ENCODE assay signal across 8 cellular contexts in genomic region chr7:122143376-122143750, GRCh38. TPM values are rescaled to one million over a fixed set of nuclear protein-coding genes. Genes with fewer than 3 reads are reported as not detected.
DNase-seq lines count a peak whose midpoint lies in the region; ATAC-seq and TF ChIP-seq lines count a peak whose summit lies in the region.

No MANE protein-coding gene starts in this region.

- no peak overlapping the region for H3K27ac Mint-ChIP-seq in CD8-positive, alpha-beta T cell
- peak overlapping the region; percentile 51 for H3K27ac Mint-ChIP-seq in activated CD4-positive, alpha-beta T cell treated with anti-CD3 and anti-CD28 coated beads, Interleukin-2, amount 10 ng/mL, durations not matched to agents 7 days and 5 days
- H3K27ac Mint-ChIP-seq in naive thymus-derived CD4-positive, alpha-beta T cell = peak overlapping the region in 6 of 9 donors; percentile 30 to 85 (median 65)

- POLR2A ChIA-PET in CD8-positive, alpha-beta T cell (lab: Charles Lee) = no interaction called here
- POLR2A ChIA-PET in activated CD4-positive, alpha-beta T cell treated with anti-CD3 and anti-CD28 coated beads, Interleukin-2, amount 10 ng/mL, durations not matched to agents 7 days and 5 days (lab: Charles Lee) = no interaction called here
- POLR2A ChIA-PET in naive thymus-derived CD4-positive, alpha-beta T cell (lab: Charles Lee) = no interaction called here

- no peaks in the 10 kb centered on the region for H3K9me3 ChIP-seq in CD8-positive, alpha-beta T cell (ENCODE audit: low read length)
- no peaks in the 10 kb centered on the region for H3K9me3 ChIP-seq in naive thymus-derived CD4-positive, alpha-beta T cell (ENCODE audit: control insufficient read depth in 2 of 3, low read length in 3 of 3)

- peak overlapping the region; percentile 48 for H3K27ac ChIP-seq in CD8-positive, alpha-beta T cell (ENCODE audit: low read depth, low read length)
- H3K27ac ChIP-seq in naive thymus-derived CD4-positive, alpha-beta T cell (ENCODE audit: low read depth, low read length) = peak overlapping the region; percentile 63

- H3K36me3 ChIP-seq in CD8-positive, alpha-beta T cell (ENCODE audit: insufficient read depth, low read length) = no peaks in the 10 kb centered on the region
- H3K36me3 ChIP-seq in naive thymus-derived CD4-positive, alpha-beta T cell (ENCODE audit: control insufficient read depth in 2 of 3, insufficient read depth in 3 of 3, low read length in 3 of 3) = no peaks in the 10 kb centered on the region

- H3K4me3 ChIP-seq in CD8-positive, alpha-beta T cell (ENCODE audit: low read depth, low read length) = peak overlapping the region; percentile 70
- H3K4me3 ChIP-seq in HFF-Myc (replicated peaks; ENCODE audit: low read depth, low read length) = peak overlapping the region; percentile 76
- H3K4me3 ChIP-seq in naive thymus-derived CD4-positive, alpha-beta T cell (ENCODE audit: low read length) = peak overlapping the region; percentile 76

- H3K4me3 Mint-ChIP-seq in CD8-positive, alpha-beta T cell = peak overlapping the region; percentile 83
- peak overlapping the region; percentile 86 for H3K4me3 Mint-ChIP-seq in activated CD4-positive, alpha-beta T cell treated with anti-CD3 and anti-CD28 coated beads, Interleukin-2, amount 10 ng/mL, durations not matched to agents 7 days and 5 days
- peak overlapping the region; percentile 85 to 99 (median 97) for H3K4me3 Mint-ChIP-seq in naive thymus-derived CD4-positive, alpha-beta T cell

- H3K36me3 Mint-ChIP-seq in CD8-positive, alpha-beta T cell = no peaks in the 10 kb centered on the region
- H3K36me3 Mint-ChIP-seq in activated CD4-positive, alpha-beta T cell treated with anti-CD3 and anti-CD28 coated beads, Interleukin-2, amount 10 ng/mL, durations not matched to agents 7 days and 5 days (ENCODE audit: low read depth) = no peaks in the 10 kb centered on the region
- peaks cover 0 to 3% (median 0%) of the 10 kb centered on the region in 5 donors for H3K36me3 Mint-ChIP-seq in naive thymus-derived CD4-positive, alpha-beta T cell

- no peaks in the 10 kb centered on the region for H3K9me3 Mint-ChIP-seq in CD8-positive, alpha-beta T cell
- no peaks in the 10 kb centered on the region for H3K9me3 Mint-ChIP-seq in activated CD4-positive, alpha-beta T cell treated with anti-CD3 and anti-CD28 coated beads, Interleukin-2, amount 10 ng/mL, durations not matched to agents 7 days and 5 days
- H3K9me3 Mint-ChIP-seq in naive thymus-derived CD4-positive, alpha-beta T cell = peaks cover 0 to 3% (median 0%) of the 10 kb centered on the region in 11 donors

- in situ Hi-C loops in G401 (cut with HindIII; ENCODE audit: low sequenced_read_pairs) = no loop called here

- DNase-seq in CD8-positive, alpha-beta T cell = peak in 2 of 7 experiments; percentile 7 to 51
- DNase-seq in HFF-Myc (ENCODE audit: extremely low read depth, low read depth) (no peak), NCI-H2171 treated with DMSO at 0.1 percent for 48 hours (lab: John Stamatoyannopoulos, UW) (no peak), NCI-H2196 (lab: John Stamatoyannopoulos, UW; ENCODE audit: unreplicated experiment) (no peak), G401 (ENCODE audit: low spot score) (no peak)
- DNase-seq in activated CD4-positive, alpha-beta T cell treated with anti-CD3 and anti-CD28 coated beads, Interleukin-2, amount 10 ng/mL, durations not matched to agents 7 days and 5 days = no peak
- DNase-seq in naive thymus-derived CD4-positive, alpha-beta T cell = peak in 7 of 9 donors; percentile 6 to 23 (median 11)

- intact Hi-C loops in CD8-positive, alpha-beta T cell (cut with DNase I, micrococcal nuclease) = no loop called here
- intact Hi-C loops in naive thymus-derived CD4-positive, alpha-beta T cell (cut with micrococcal nuclease) = no loop called here

- H3K4me1 Mint-ChIP-seq in CD8-positive, alpha-beta T cell (ENCODE audit: low read depth) = peaks cover 23% of the 10 kb centered on the region
- H3K4me1 Mint-ChIP-seq in activated CD4-positive, alpha-beta T cell treated with anti-CD3 and anti-CD28 coated beads, Interleukin-2, amount 10 ng/mL, durations not matched to agents 7 days and 5 days = peaks cover 19% of the 10 kb centered on the region
- peaks cover 10 to 35% (median 19%) of the 10 kb centered on the region in 7 donors for H3K4me1 Mint-ChIP-seq in naive thymus-derived CD4-positive, alpha-beta T cell

- TF ChIP-seq CTCF in CD8-positive, alpha-beta T cell (IDR thresholded peaks at IDR 0.05) = no peak
- TF ChIP-seq CTCF in HFF-Myc (IDR thresholded peaks at IDR 0.05; ENCODE audit: low read depth, low read length, missing control alignments) = no peak

- ATAC-seq in CD8-positive, alpha-beta T cell = no peak
- peak; percentile 7 for ATAC-seq in esophagus mucosa
- peak; percentile 15 for ATAC-seq in naive thymus-derived CD4-positive, alpha-beta T cell

- H3K4me1 ChIP-seq in CD8-positive, alpha-beta T cell (ENCODE audit: insufficient read depth, low read length) = peaks cover 8% of the 10 kb centered on the region
- no peaks in the 10 kb centered on the region for H3K4me1 ChIP-seq in naive thymus-derived CD4-positive, alpha-beta T cell (ENCODE audit: control insufficient read depth in 2 of 2, insufficient read depth in 2 of 2, low read length in 2 of 2)

- H3K27me3 ChIP-seq in CD8-positive, alpha-beta T cell (ENCODE audit: insufficient read depth, low read length) = no peaks in the 10 kb centered on the region
- no peaks in the 10 kb centered on the region for H3K27me3 ChIP-seq in naive thymus-derived CD4-positive, alpha-beta T cell (ENCODE audit: control insufficient read depth in 2 of 2, insufficient read depth in 2 of 2, low read length in 2 of 2)

- CTCF ChIA-PET in CD8-positive, alpha-beta T cell (lab: Charles Lee) = no interaction called here
- CTCF ChIA-PET in activated CD4-positive, alpha-beta T cell treated with anti-CD3 and anti-CD28 coated beads, Interleukin-2, amount 10 ng/mL, durations not matched to agents 7 days and 5 days (lab: Charles Lee) = no interaction called here
- CTCF ChIA-PET in naive thymus-derived CD4-positive, alpha-beta T cell (lab: Charles Lee) = no interaction called here

- peaks cover 36% of the 10 kb centered on the region for H3K27me3 Mint-ChIP-seq in CD8-positive, alpha-beta T cell (ENCODE audit: low read depth)
- peaks cover 34% of the 10 kb centered on the region for H3K27me3 Mint-ChIP-seq in activated CD4-positive, alpha-beta T cell treated with anti-CD3 and anti-CD28 coated beads, Interleukin-2, amount 10 ng/mL, durations not matched to agents 7 days and 5 days
- peaks cover 26 to 41% (median 30%) of the 10 kb centered on the region in 5 donors for H3K27me3 Mint-ChIP-seq in naive thymus-derived CD4-positive, alpha-beta T cell

RNA-seq across cellular contexts. Expression of gene AASS, which starts 0.7 kb away (rescaled TPM):
- under 1 TPM; 0.84 to 0.86 TPM for total RNA-seq in CD8-positive, alpha-beta T cell
- total RNA-seq in activated CD4-positive, alpha-beta T cell treated with anti-CD3 and anti-CD28 coated beads, Interleukin-2, amount 10 ng/mL, durations not matched to agents 7 days and 5 days = under 1 TPM; 0.62 to 0.84 TPM
- 16.3 TPM for total RNA-seq in esophagus mucosa
- total RNA-seq in naive thymus-derived CD4-positive, alpha-beta T cell = 1 to 10 TPM in 4 of 5 experiments, under 1 TPM in 1; 0.94 to 4.1 (median 3.4) TPM
- polyA plus RNA-seq in naive thymus-derived CD4-positive, alpha-beta T cell = 1 to 10 TPM in 1 of 2 donors, under 1 TPM in 1; 0.31 to 2.0 TPM
- total RNA-seq in G401 (2014; rRNA removed; shearing (Covaris generic)) = 0.18 and 3.0 TPM in 2 replicates

Comparison
In these comparisons a context has a peak if more than half of its experiments do, and no peak if none do; other contexts are left out.
1. DNase-seq: peak in naive thymus-derived CD4-positive, alpha-beta T cell (7 of 9); none in HFF-Myc (single experiment), activated CD4-positive, alpha-beta T cell treated with anti-CD3 and anti-CD28 coated beads, Interleukin-2, amount 10 ng/mL, durations not matched to agents 7 days and 5 days (single experiment), NCI-H2171 treated with DMSO at 0.1 percent for 48 hours (single experiment), NCI-H2196 (single experiment) and G401 (single experiment).
2. Peak in every context shown above with its lines, with median percentiles within 50 percentile points of each other: H3K4me3 ChIP-seq and H3K4me3 Mint-ChIP-seq.